In the genomic region with DNA sequence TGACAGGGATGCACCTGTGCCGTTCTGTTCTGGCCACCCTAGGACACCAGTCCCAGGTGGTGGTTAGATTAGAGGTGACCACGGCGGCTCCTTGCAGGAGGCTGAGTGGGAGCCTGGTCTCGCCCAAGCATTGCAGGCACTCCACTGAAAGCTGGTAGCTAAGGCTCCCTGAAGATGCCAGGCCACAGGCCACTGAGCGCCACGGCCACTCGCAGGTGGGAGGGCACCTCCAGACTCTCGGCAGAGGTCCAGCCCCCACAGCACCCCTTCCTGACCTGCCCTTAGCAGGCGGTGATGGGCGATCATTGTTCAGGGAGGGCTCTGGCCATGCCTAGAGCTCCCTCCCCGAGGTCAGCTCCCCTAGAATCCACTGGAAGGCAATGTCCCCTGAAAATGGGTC, we compare ENCODE assay signal across 29 cellular contexts.
"Had no signal": no experiment of that assay in that cellular context is flagged by ENCODE, and none has a peak within 500 bp of the region (broad histone marks: within the 10 kb centered on the region; RNA-seq: fewer than 3 reads in every experiment).

No MANE protein-coding gene starts in this region.

- H3K27me3 ChIP-seq: colonic mucosa, dorsolateral prefrontal cortex, foreskin keratinocyte, gastrocnemius medialis had no signal

- H3K27me3 Mint-ChIP-seq: dendritic cell treated with granulocyte-macrophage colony-stimulating factor and Interleukin-4, amounts not matched to agents 40 ng/mL and 50 ng/mL, for 4 days had no signal

- H3K9me3 Mint-ChIP-seq: dendritic cell treated with granulocyte-macrophage colony-stimulating factor and Interleukin-4, amounts not matched to agents 40 ng/mL and 50 ng/mL, for 4 days; effector memory CD8-positive, alpha-beta T cell; endodermal cell had no signal

- H3K9me3 ChIP-seq: colonic mucosa, esophagus muscularis mucosa, esophagus squamous epithelium, gastrocnemius medialis, gastroesophageal sphincter, heart left ventricle, heart right ventricle had no signal

- H3K36me3 ChIP-seq: colonic mucosa, esophagus muscularis mucosa, esophagus squamous epithelium, gastrocnemius medialis, gastroesophageal sphincter, heart left ventricle, heart right ventricle had no signal

- ATAC-seq: effector memory CD8-positive, alpha-beta T cell; esophagus mucosa; foreskin keratinocyte; gastrocnemius medialis; gastroesophageal sphincter; heart left ventricle; heart right ventricle had no signal

- DNase-seq: colonic mucosa; cortex of kidney; dermis blood vessel endothelial cell; dorsolateral prefrontal cortex; effector CD4-positive, alpha-beta T cell; effector CD8-positive, alpha-beta T cell; effector memory CD4-positive, alpha-beta T cell; effector memory CD8-positive, alpha-beta T cell; endodermal cell; erythroblast; esophagus squamous epithelium; foreskin fibroblast; foreskin keratinocyte; foreskin melanocyte; gastrocnemius medialis; glutamatergic neuron; head of caudate nucleus; heart right ventricle had no signal

- H3K27ac ChIP-seq: colonic mucosa, coronary artery, dorsolateral prefrontal cortex, epithelial cell of prostate, esophagus muscularis mucosa, esophagus squamous epithelium, foreskin keratinocyte, gastrocnemius medialis, gastroesophageal sphincter, heart left ventricle, heart right ventricle had no signal

- H3K27ac Mint-ChIP-seq: dendritic cell treated with granulocyte-macrophage colony-stimulating factor and Interleukin-4, amounts not matched to agents 40 ng/mL and 50 ng/mL, for 4 days; effector memory CD8-positive, alpha-beta T cell; endodermal cell had no signal

- H3K4me1 Mint-ChIP-seq: endodermal cell had no signal

- H3K4me3 ChIP-seq: colonic mucosa, coronary artery, dorsolateral prefrontal cortex, esophagus muscularis mucosa, esophagus squamous epithelium, gastrocnemius medialis, gastroesophageal sphincter, heart left ventricle, heart right ventricle had no signal

- H3K4me3 Mint-ChIP-seq: dendritic cell treated with granulocyte-macrophage colony-stimulating factor and Interleukin-4, amounts not matched to agents 40 ng/mL and 50 ng/mL, for 4 days; effector memory CD8-positive, alpha-beta T cell; endodermal cell had no signal

- FAIRE-seq: colon, endometrium, endothelial cell of umbilical vein, frontal cortex had no signal

- H3K4me1 ChIP-seq: colonic mucosa, esophagus muscularis mucosa, esophagus squamous epithelium, foreskin keratinocyte, gastrocnemius medialis, gastroesophageal sphincter, heart left ventricle, heart right ventricle had no signal
